15 cellular contexts compared by ENCODE assay signal in the genomic region with DNA sequence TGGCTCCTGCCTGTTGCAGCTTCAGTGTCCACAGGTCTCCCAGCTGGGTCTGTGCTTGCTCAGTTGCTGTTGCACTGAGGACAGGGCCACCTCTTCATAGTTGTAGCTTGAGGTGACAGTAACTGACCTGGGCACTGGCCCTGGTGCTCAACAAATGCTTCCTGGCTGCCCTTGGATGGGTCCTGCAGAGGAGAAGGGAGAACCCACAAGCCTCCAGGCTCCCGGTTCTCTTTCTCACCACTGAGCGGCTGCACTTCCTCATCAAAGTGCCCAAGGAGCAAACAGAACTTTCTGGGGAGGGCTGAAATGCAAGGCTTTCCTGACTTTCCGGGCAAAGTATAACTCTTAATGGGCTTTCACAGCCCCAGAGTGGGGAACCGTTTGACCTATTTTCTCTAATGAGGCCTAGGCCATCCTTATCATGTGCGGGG. TPM values are rescaled to one million over a fixed set of nuclear protein-coding genes. Genes with fewer than 3 reads are reported as not detected.
"Had no signal": no experiment of that assay in that cellular context is flagged by ENCODE, and none has a peak within 500 bp of the region (broad histone marks: within the 10 kb centered on the region; RNA-seq: fewer than 3 reads in every experiment).

No MANE protein-coding gene starts in this region.

- H3K9me3 ChIP-seq: colonic mucosa, gastrocnemius medialis had no signal

- H3K4me3 ChIP-seq: colonic mucosa, gastrocnemius medialis, upper lobe of left lung had no signal

- H3K27me3 ChIP-seq: colonic mucosa, gastrocnemius medialis, upper lobe of left lung had no signal

- H3K36me3 ChIP-seq: colonic mucosa, gastrocnemius medialis, upper lobe of left lung had no signal

- DNase-seq: activated B cell treated with CpG ODN at 0.5 μM for 24 hours; activated CD4-positive, alpha-beta T cell treated with anti-CD3 and anti-CD28 coated beads, Interleukin-2, amount 10 ng/mL, durations not matched to agents 7 days and 5 days; activated naive CD4-positive, alpha-beta T cell treated with anti-CD3 and anti-CD28 coated beads, Interleukin-2, amount 10 ng/mL, durations not matched to agents 7 days and 5 days; colonic mucosa; effector CD4-positive, alpha-beta T cell; gastrocnemius medialis; nephron progenitor cell; stimulated activated CD4-positive, alpha-beta T cell treated with anti-CD3 and anti-CD28 coated beads, Interleukin-4, amount 100 ng/mL, for 1 hour; stimulated activated CD8-positive, alpha-beta memory T cell treated with anti-CD3 and anti-CD28 coated beads, Interleukin-4, amount 100 ng/mL, for 48 hours; T1000 had no signal

- H3K4me1 ChIP-seq: colonic mucosa, gastrocnemius medialis had no signal

- H3K27ac ChIP-seq: colonic mucosa, gastrocnemius medialis, upper lobe of left lung had no signal

RNA-seq across cellular contexts. Expression of a gene that starts 38.7 kb away (rescaled TPM):
- total RNA-seq: activated B cell treated with CpG ODN at 0.5 μM for 24 hours, liver, temporal lobe had no signal
- polyA plus RNA-seq: endothelial cell of umbilical vein, fibroblast of lung, liver had no signal
